Comparison of ENCODE assay signal across 22 cellular contexts in genomic region chr19:48484931-48485612, GRCh38. TPM values are rescaled to one million over a fixed set of nuclear protein-coding genes. Genes with fewer than 3 reads are reported as not detected.
DNase-seq lines count a peak whose midpoint lies in the region; ATAC-seq, FAIRE-seq and TF ChIP-seq lines count a peak whose summit lies in the region.
"Had no signal": no experiment of that assay in that cellular context is flagged by ENCODE, and none has a peak within 500 bp of the region (broad histone marks: within the 10 kb centered on the region; RNA-seq: fewer than 3 reads in every experiment).

No MANE protein-coding gene starts in this region.

- CTCF ChIA-PET in HepG2 (lab: Yijun Ruan, JAX; ENCODE audit: low intra/inter-chr PET ratio, low total read pairs): no interaction called here
- CTCF ChIA-PET in endothelial cell of umbilical vein (lab: Charles Lee): no interaction called here

- 90% methylated on average over 37 of the region's 37 CpGs for WGBS in HepG2 (ENCODE audit: low lambda C conversion rate)
- WGBS in right lobe of liver (ENCODE audit: insufficient coverage, low coverage, low lambda C conversion rate, missing lambda C conversion rate): 60% methylated on average over 19 of the region's 37 CpGs

- no peak overlapping the region for H3K4me2 ChIP-seq in HepG2 (ENCODE audit: low read depth, low read length)
- no peak overlapping the region for H3K4me2 ChIP-seq in endothelial cell of umbilical vein (ENCODE audit: insufficient read depth, low read length)
- H3K4me2 ChIP-seq: PC-9 had no signal

- H3K9ac ChIP-seq in HepG2 (ENCODE audit: insufficient read depth, low read depth, low read length) (no peak overlapping the region), endothelial cell of umbilical vein (replicated peaks; ENCODE audit: extremely low read depth, insufficient read depth, low read length) (no peak overlapping the region)

- POLR2A ChIA-PET in HepG2 (lab: Yijun Ruan, JAX) (no interaction called here), endothelial cell of umbilical vein (lab: Charles Lee) (no interaction called here)

- peaks cover 32% of the 10 kb centered on the region for H3K4me1 ChIP-seq in HepG2 (ENCODE audit: insufficient read depth, low read length)
- peaks cover 0 to 7% (median 1%) of the 10 kb centered on the region in 4 donors for H3K4me1 ChIP-seq in right lobe of liver
- H3K4me1 ChIP-seq in endothelial cell of umbilical vein (ENCODE audit: control insufficient read depth, extremely low read depth, insufficient read depth, low read length): peaks cover 27% of the 10 kb centered on the region

- no peak for TF ChIP-seq RAD21 in HepG2 (CRISPR knock-in tag; IDR thresholded peaks at IDR 0.05)

- DNase-seq in HepG2 (ENCODE audit: low spot score) (no peak), right lobe of liver (no peak), NCI-H2171 treated with DMSO at 0.1 percent for 48 hours (lab: John Stamatoyannopoulos, UW) (peak; percentile 39), endothelial cell of umbilical vein (ENCODE audit: low read depth, low spot score) (no peak), retina (peak; percentile 54), NAMALWA (ENCODE audit: low spot score) (no peak), glomerular visceral epithelial cell (ENCODE audit: extremely low spot score) (no peak), GF-D8 (lab: John Stamatoyannopoulos, UW) (no peak)
- DNase-seq: CD8-positive, alpha-beta memory T cell; EL; H9; MM.1S; NCI-H1092; NCI-H1436; NCI-H1930; NCI-H526; PC-9; RPMI8226; SJCRH30; T-cell had no signal

- no peak for FAIRE-seq in HepG2 (lab: Jason Lieb, UNC)
- no peak for FAIRE-seq in endothelial cell of umbilical vein (lab: Jason Lieb, UNC)
- FAIRE-seq: GM19239 had no signal

- no peak for TF ChIP-seq CTCF in HepG2 (CRISPR knock-in tag; IDR thresholded peaks at IDR 0.05)
- TF ChIP-seq CTCF in right lobe of liver (IDR thresholded peaks at IDR 0.05): no peak
- TF ChIP-seq CTCF in endothelial cell of umbilical vein (IDR thresholded peaks at IDR 0.05; ENCODE audit: extremely low read depth in 1 of 2, insufficient read depth in 1 of 2, low read depth in 1 of 2, low read length in 2 of 2): no peak

- H3K79me2 ChIP-seq in HepG2 (ENCODE audit: insufficient read depth, low read length) (no peaks in the 10 kb centered on the region), endothelial cell of umbilical vein (ENCODE audit: control insufficient read depth, insufficient read depth, low read length) (no peaks in the 10 kb centered on the region)

- ATAC-seq in HepG2 (no peak), right lobe of liver (no peak)
- ATAC-seq: T-cell had no signal

- H3K9me3 ChIP-seq in HepG2 (ENCODE audit: low read length) (no peaks in the 10 kb centered on the region), right lobe of liver (no peaks in the 10 kb centered on the region), endothelial cell of umbilical vein (replicated peaks; ENCODE audit: control insufficient read depth, insufficient read depth, low read length) (no peaks in the 10 kb centered on the region)
- H3K9me3 ChIP-seq: SJCRH30 had no signal

- no peaks in the 10 kb centered on the region for H3K36me3 ChIP-seq in HepG2 (replicated peaks in 1 of 2; ENCODE audit: control insufficient read depth in 1 of 2, insufficient read depth in 2 of 2, low read length in 2 of 2)
- H3K36me3 ChIP-seq in right lobe of liver: no peaks in the 10 kb centered on the region
- H3K36me3 ChIP-seq in endothelial cell of umbilical vein (ENCODE audit: control insufficient read depth in 2 of 2, extremely low read depth in 1 of 2, insufficient read depth in 2 of 2, low read length in 2 of 2): no peaks in the 10 kb centered on the region
- H3K36me3 ChIP-seq: SJCRH30 had no signal

- H3K27ac ChIP-seq in HepG2 (ENCODE audit: extremely low read length, insufficient read depth, low read length): no peak overlapping the region
- H3K27ac ChIP-seq in right lobe of liver: no peak overlapping the region
- H3K27ac ChIP-seq in endothelial cell of umbilical vein (ENCODE audit: insufficient read depth, low read depth, low read length): no peak overlapping the region
- H3K27ac ChIP-seq: C4-2B, SJCRH30 had no signal

- in situ Hi-C loops in HepG2 (cut with HindIII; ENCODE audit: extremely low pct_ligation_motif_present, low pct_unique_long_range_greater_than_20kb): no loop called here

- H3K4me3 ChIP-seq in HepG2 (replicated peaks in 1 of 3; ENCODE audit: insufficient read depth in 1 of 3, low read depth in 2 of 3, low read length in 3 of 3) (no peak overlapping the region), right lobe of liver (no peak overlapping the region), endothelial cell of umbilical vein (replicated peaks in 1 of 3; ENCODE audit: insufficient read depth in 1 of 3, low read depth in 1 of 3, low read length in 3 of 3) (no peak overlapping the region)
- H3K4me3 ChIP-seq: PC-9, SJCRH30 had no signal

- no peak overlapping the region for H2AFZ ChIP-seq in HepG2 (ENCODE audit: low read length)
- H2AFZ ChIP-seq in endothelial cell of umbilical vein (ENCODE audit: low read depth, low read length): no peak overlapping the region
- H2AFZ ChIP-seq: PC-9 had no signal

- no TSS peak for BruUV-seq in HepG2 (replicated peaks; lab: Mats Ljungman, UMichigan)
- BruUV-seq in endothelial cell of umbilical vein (replicated peaks; lab: Mats Ljungman, UMichigan): no TSS peak

- dilution Hi-C loops in endothelial cell of umbilical vein (cut with MboI; ENCODE audit: extremely low pct_ligation_motif_present, low sequenced_read_pairs): no loop called here

- H4K20me1 ChIP-seq in HepG2 (ENCODE audit: insufficient read depth, low read length): no peaks in the 10 kb centered on the region
- no peaks in the 10 kb centered on the region for H4K20me1 ChIP-seq in endothelial cell of umbilical vein (replicated peaks; ENCODE audit: control insufficient read depth, extremely low read depth, insufficient read depth, low read length)

- TF ChIP-seq EP300 in HepG2 (IDR thresholded peaks at IDR 0.05; ENCODE audit: low read depth in 2 of 2, low read length in 2 of 2) (no peak), HepG2 (CRISPR knock-in tag; IDR thresholded peaks at IDR 0.05; ENCODE audit: borderline replicate concordance) (no peak)

- TF ChIP-seq POLR2A in HepG2 (IDR thresholded peaks at IDR 0.05; ENCODE audit: insufficient read depth in 1 of 2, low read depth in 2 of 2, low read length in 2 of 2) (no peak), right lobe of liver (IDR thresholded peaks at IDR 0.05) (no peak), endothelial cell of umbilical vein (IDR thresholded peaks at IDR 0.05; ENCODE audit: low read depth, low read length) (peak; percentile 20)

- no peaks in the 10 kb centered on the region for H3K27me3 ChIP-seq in HepG2 (ENCODE audit: control insufficient read depth in 1 of 2, insufficient read depth in 2 of 2, low read length in 2 of 2)
- no peaks in the 10 kb centered on the region for H3K27me3 ChIP-seq in right lobe of liver
- H3K27me3 ChIP-seq in endothelial cell of umbilical vein (ENCODE audit: control insufficient read depth in 2 of 2, insufficient read depth in 2 of 2, low read length in 2 of 2): no peaks in the 10 kb centered on the region

- intact Hi-C loops in HepG2 (cut with micrococcal nuclease; ENCODE audit: unreplicated experiment): no loop called here
- intact Hi-C loops in right lobe of liver (cut with DNase I): no loop called here
- intact Hi-C loops in endothelial cell of umbilical vein (cut with micrococcal nuclease): loop anchor here (5.0 kb wide), 1 partner anchor 88 kb away; no protein-coding TSS in a partner anchor

- H3K9me1 ChIP-seq in endothelial cell of umbilical vein (replicated peaks; ENCODE audit: control insufficient read depth, extremely low read depth, insufficient read depth, low read length): no peaks in the 10 kb centered on the region

RNA-seq across cellular contexts. Expression of gene CYTH2, which starts 15.9 kb away (rescaled TPM):
- total RNA-seq in HepG2 (2016; rRNA removed; fragmentation: Illumina TruSeq; extraction: Trizol): 9.6 and 16.5 TPM in 2 replicates
- total RNA-seq in HepG2 (2016; cell fraction: cytosol; rRNA removed; fragmentation: Illumina TruSeq; extraction: Trizol; ENCODE audit: low read depth): 2.8 and 3.0 TPM in 2 replicates
- total RNA-seq in HepG2 (2016; cell fraction: insoluble cytoplasmic fraction; rRNA removed; fragmentation: Illumina TruSeq; extraction: Trizol): 8.4 and 15.9 TPM in 2 replicates
- 4.9 and 7.0 TPM in 2 replicates for total RNA-seq in HepG2 (2016; cell fraction: membrane; rRNA removed; fragmentation: Illumina TruSeq; extraction: Trizol)
- total RNA-seq in HepG2 (2016; cell fraction: nucleus; rRNA removed; fragmentation: Illumina TruSeq; extraction: Trizol): 16.4 and 17.2 TPM in 2 replicates
- polyA plus RNA-seq in HepG2 (2011; rRNA removed): 39.3 and 48.3 TPM in 2 replicates
- polyA plus RNA-seq in HepG2 (2011; cell fraction: cytosol; rRNA removed): 18.2 and 20.7 TPM in 2 replicates
- polyA plus RNA-seq in HepG2 (2011; cell fraction: nucleus; rRNA removed): 185 and 188 TPM in 2 replicates
- polyA plus RNA-seq in HepG2 (2012): 26.4 and 29.2 TPM in 2 replicates
- polyA plus RNA-seq in HepG2 (2016; cell fraction: cytosol; fragmentation: Illumina TruSeq; extraction: Trizol; ENCODE audit: low read depth): 3.2 and 3.5 TPM in 2 replicates
- polyA plus RNA-seq in HepG2 (2016; cell fraction: insoluble cytoplasmic fraction; fragmentation: Illumina TruSeq; extraction: Trizol; ENCODE audit: low read depth): 14.6 and 14.8 TPM in 2 replicates
- 6.2 and 6.8 TPM in 2 replicates for polyA plus RNA-seq in HepG2 (2016; cell fraction: membrane; fragmentation: Illumina TruSeq; extraction: Trizol; ENCODE audit: low read depth)
- polyA plus RNA-seq in HepG2 (2016; cell fraction: nucleus; fragmentation: Illumina TruSeq; extraction: Trizol; ENCODE audit: insufficient read depth, low read depth): 61.4 and 71.7 TPM in 2 replicates
- polyA minus RNA-seq in HepG2 (2011; rRNA and poly(A)+ RNA removed; ENCODE audit: low replicate concordance): 37.0 and 50.0 TPM in 2 replicates
- polyA minus RNA-seq in HepG2 (2011; cell fraction: cytosol; rRNA and poly(A)+ RNA removed): 7.5 and 8.4 TPM in 2 replicates
- 37.6 and 43.0 TPM in 2 replicates for polyA minus RNA-seq in HepG2 (2011; cell fraction: nucleus; rRNA and poly(A)+ RNA removed)
- 10 to 100 TPM in 5 of 6 experiments, 1 to 10 TPM in 1; 7.7 to 22.7 (median 13.5) TPM for total RNA-seq in right lobe of liver
- total RNA-seq in endothelial cell of umbilical vein: 119 and 125 TPM in 2 replicates
- 98.4 and 98.6 TPM in 2 replicates for polyA plus RNA-seq in endothelial cell of umbilical vein
- 91.8 and 108 TPM in 2 replicates for polyA plus RNA-seq in endothelial cell of umbilical vein (2011; cell fraction: cytosol; rRNA removed)
- 309 and 317 TPM in 2 replicates for polyA plus RNA-seq in endothelial cell of umbilical vein (2011; cell fraction: nucleus; rRNA removed)
- polyA plus RNA-seq in endothelial cell of umbilical vein (2012): 61.0 and 67.4 TPM in 2 replicates
- polyA minus RNA-seq in endothelial cell of umbilical vein: 85.6 and 95.7 TPM in 2 replicates
- 14.1 TPM for polyA minus RNA-seq in endothelial cell of umbilical vein (2011; cell fraction: cytosol; rRNA and poly(A)+ RNA removed)
- polyA minus RNA-seq in endothelial cell of umbilical vein (2011; cell fraction: nucleus; rRNA and poly(A)+ RNA removed): 109 and 123 TPM in 2 replicates

RNA-seq across cellular contexts. Expression of gene LMTK3, which starts 26.6 kb away (rescaled TPM):
- 0.22 and 0.29 TPM in 2 replicates for total RNA-seq in HepG2 (2016; rRNA removed; fragmentation: Illumina TruSeq; extraction: Trizol)
- 0.10 and 0.18 TPM in 2 replicates for total RNA-seq in HepG2 (2016; cell fraction: cytosol; rRNA removed; fragmentation: Illumina TruSeq; extraction: Trizol; ENCODE audit: low read depth)
- 0.27 and 0.45 TPM in 2 replicates for total RNA-seq in HepG2 (2016; cell fraction: insoluble cytoplasmic fraction; rRNA removed; fragmentation: Illumina TruSeq; extraction: Trizol)
- total RNA-seq in HepG2 (2016; cell fraction: membrane; rRNA removed; fragmentation: Illumina TruSeq; extraction: Trizol): 0.09 and 0.21 TPM in 2 replicates
- total RNA-seq in HepG2 (2016; cell fraction: nucleus; rRNA removed; fragmentation: Illumina TruSeq; extraction: Trizol): 0.38 and 0.47 TPM in 2 replicates
- 0.18 and 0.30 TPM in 2 replicates for polyA plus RNA-seq in HepG2 (2011; rRNA removed)
- polyA plus RNA-seq in HepG2 (2011; cell fraction: cytosol; rRNA removed): 0.10 and 0.19 TPM in 2 replicates
- polyA plus RNA-seq in HepG2 (2011; cell fraction: nucleus; rRNA removed): 1.7 and 2.2 TPM in 2 replicates
- 1.6 and 2.0 TPM in 2 replicates for polyA plus RNA-seq in HepG2 (2012)
- 0.05 and 0.07 TPM in 2 replicates for polyA plus RNA-seq in HepG2 (2016; cell fraction: cytosol; fragmentation: Illumina TruSeq; extraction: Trizol; ENCODE audit: low read depth)
- 0.45 and 0.47 TPM in 2 replicates for polyA plus RNA-seq in HepG2 (2016; cell fraction: insoluble cytoplasmic fraction; fragmentation: Illumina TruSeq; extraction: Trizol; ENCODE audit: low read depth)
- 0.09 and 0.14 TPM in 2 replicates for polyA plus RNA-seq in HepG2 (2016; cell fraction: membrane; fragmentation: Illumina TruSeq; extraction: Trizol; ENCODE audit: low read depth)
- polyA plus RNA-seq in HepG2 (2016; cell fraction: nucleus; fragmentation: Illumina TruSeq; extraction: Trizol; ENCODE audit: insufficient read depth, low read depth): 1.5 and 1.6 TPM in 2 replicates
- polyA minus RNA-seq in HepG2 (2011; rRNA and poly(A)+ RNA removed; ENCODE audit: low replicate concordance): 0.16 and 0.23 TPM in 2 replicates
- polyA minus RNA-seq in HepG2 (2011; cell fraction: cytosol; rRNA and poly(A)+ RNA removed): 0.18 and 0.69 TPM in 2 replicates
- polyA minus RNA-seq in HepG2 (2011; cell fraction: nucleus; rRNA and poly(A)+ RNA removed): 0.25 and 0.39 TPM in 2 replicates
- total RNA-seq in right lobe of liver: under 1 TPM in 5 of 6 experiments, not detected in 1; 0.09 to 0.31 (median 0.12) TPM
- total RNA-seq in endothelial cell of umbilical vein: 0.11 TPM in 1 of 2 replicates, not detected in the other
- 0.05 and 0.14 TPM in 2 replicates for polyA plus RNA-seq in endothelial cell of umbilical vein
- polyA plus RNA-seq in endothelial cell of umbilical vein (2011; cell fraction: cytosol; rRNA removed): 0.01 TPM in 1 of 2 replicates, not detected in the other
- polyA plus RNA-seq in endothelial cell of umbilical vein (2011; cell fraction: nucleus; rRNA removed): 0.04 TPM in 1 of 2 replicates, not detected in the other
- polyA plus RNA-seq in endothelial cell of umbilical vein (2012): 0.16 and 0.35 TPM in 2 replicates
- polyA minus RNA-seq in endothelial cell of umbilical vein: not detected in 2 replicates
- polyA minus RNA-seq in endothelial cell of umbilical vein (2011; cell fraction: cytosol; rRNA and poly(A)+ RNA removed): 0.51 TPM
- 0.24 TPM in 1 of 2 replicates, not detected in the other for polyA minus RNA-seq in endothelial cell of umbilical vein (2011; cell fraction: nucleus; rRNA and poly(A)+ RNA removed)
- total RNA-seq: SJCRH30 had no signal
- polyA plus RNA-seq: CD8-positive, alpha-beta memory T cell had no signal

RNA-seq across cellular contexts. Expression of gene KCNJ14, which starts 29.7 kb away (rescaled TPM):
- total RNA-seq in HepG2 (2016; rRNA removed; fragmentation: Illumina TruSeq; extraction: Trizol): 0.17 and 0.20 TPM in 2 replicates
- 0.09 TPM in 1 of 2 replicates, not detected in the other for total RNA-seq in HepG2 (2016; cell fraction: cytosol; rRNA removed; fragmentation: Illumina TruSeq; extraction: Trizol; ENCODE audit: low read depth)
- total RNA-seq in HepG2 (2016; cell fraction: insoluble cytoplasmic fraction; rRNA removed; fragmentation: Illumina TruSeq; extraction: Trizol): 0.15 and 0.19 TPM in 2 replicates
- total RNA-seq in HepG2 (2016; cell fraction: membrane; rRNA removed; fragmentation: Illumina TruSeq; extraction: Trizol): 0.10 and 0.15 TPM in 2 replicates
- 0.25 and 0.43 TPM in 2 replicates for total RNA-seq in HepG2 (2016; cell fraction: nucleus; rRNA removed; fragmentation: Illumina TruSeq; extraction: Trizol)
- 0.46 and 0.51 TPM in 2 replicates for polyA plus RNA-seq in HepG2 (2011; rRNA removed)
- 0.14 and 0.17 TPM in 2 replicates for polyA plus RNA-seq in HepG2 (2011; cell fraction: cytosol; rRNA removed)
- polyA plus RNA-seq in HepG2 (2011; cell fraction: nucleus; rRNA removed): 3.1 and 3.8 TPM in 2 replicates
- polyA plus RNA-seq in HepG2 (2012): 0.72 and 0.89 TPM in 2 replicates
- polyA plus RNA-seq in HepG2 (2016; cell fraction: cytosol; fragmentation: Illumina TruSeq; extraction: Trizol; ENCODE audit: low read depth): 0.03 TPM in 1 of 2 replicates, not detected in the other
- polyA plus RNA-seq in HepG2 (2016; cell fraction: insoluble cytoplasmic fraction; fragmentation: Illumina TruSeq; extraction: Trizol; ENCODE audit: low read depth): 0.05 and 0.12 TPM in 2 replicates
- 0.11 TPM in 1 of 2 replicates, not detected in the other for polyA plus RNA-seq in HepG2 (2016; cell fraction: membrane; fragmentation: Illumina TruSeq; extraction: Trizol; ENCODE audit: low read depth)
- 0.65 and 0.97 TPM in 2 replicates for polyA plus RNA-seq in HepG2 (2016; cell fraction: nucleus; fragmentation: Illumina TruSeq; extraction: Trizol; ENCODE audit: insufficient read depth, low read depth)
- polyA minus RNA-seq in HepG2 (2011; rRNA and poly(A)+ RNA removed; ENCODE audit: low replicate concordance): 3.6 TPM in 2 replicates
- polyA minus RNA-seq in HepG2 (2011; cell fraction: cytosol; rRNA and poly(A)+ RNA removed): 0.20 and 0.35 TPM in 2 replicates
- 2.0 and 2.4 TPM in 2 replicates for polyA minus RNA-seq in HepG2 (2011; cell fraction: nucleus; rRNA and poly(A)+ RNA removed)
- under 1 TPM; 0.22 to 0.44 (median 0.31) TPM for total RNA-seq in right lobe of liver
- 0.92 and 1.4 TPM in 2 replicates for total RNA-seq in endothelial cell of umbilical vein
- 0.26 and 0.32 TPM in 2 replicates for polyA plus RNA-seq in endothelial cell of umbilical vein
- polyA plus RNA-seq in endothelial cell of umbilical vein (2011; cell fraction: cytosol; rRNA removed): 0.20 and 0.22 TPM in 2 replicates
- polyA plus RNA-seq in endothelial cell of umbilical vein (2011; cell fraction: nucleus; rRNA removed): 1.5 and 1.7 TPM in 2 replicates
- 0.27 and 0.33 TPM in 2 replicates for polyA plus RNA-seq in endothelial cell of umbilical vein (2012)
- 0.62 and 0.80 TPM in 2 replicates for polyA minus RNA-seq in endothelial cell of umbilical vein
- 1.7 TPM for polyA minus RNA-seq in endothelial cell of umbilical vein (2011; cell fraction: cytosol; rRNA and poly(A)+ RNA removed)
- 1.3 and 1.7 TPM in 2 replicates for polyA minus RNA-seq in endothelial cell of umbilical vein (2011; cell fraction: nucleus; rRNA and poly(A)+ RNA removed)

RNA-seq across cellular contexts. Expression of gene GRWD1, which starts 39.3 kb away (rescaled TPM):
- total RNA-seq in HepG2 (2016; rRNA removed; fragmentation: Illumina TruSeq; extraction: Trizol): 46.6 and 52.3 TPM in 2 replicates
- 5.2 and 5.4 TPM in 2 replicates for total RNA-seq in HepG2 (2016; cell fraction: cytosol; rRNA removed; fragmentation: Illumina TruSeq; extraction: Trizol; ENCODE audit: low read depth)
- 41.4 and 47.5 TPM in 2 replicates for total RNA-seq in HepG2 (2016; cell fraction: insoluble cytoplasmic fraction; rRNA removed; fragmentation: Illumina TruSeq; extraction: Trizol)
- 11.1 and 15.5 TPM in 2 replicates for total RNA-seq in HepG2 (2016; cell fraction: membrane; rRNA removed; fragmentation: Illumina TruSeq; extraction: Trizol)
- total RNA-seq in HepG2 (2016; cell fraction: nucleus; rRNA removed; fragmentation: Illumina TruSeq; extraction: Trizol): 19.7 and 21.0 TPM in 2 replicates
- 10.8 and 13.4 TPM in 2 replicates for polyA plus RNA-seq in HepG2 (2011; rRNA removed)
- 10.4 and 13.0 TPM in 2 replicates for polyA plus RNA-seq in HepG2 (2011; cell fraction: cytosol; rRNA removed)
- 13.4 and 14.2 TPM in 2 replicates for polyA plus RNA-seq in HepG2 (2011; cell fraction: nucleus; rRNA removed)
- polyA plus RNA-seq in HepG2 (2012): 13.3 and 14.3 TPM in 2 replicates
- polyA plus RNA-seq in HepG2 (2016; cell fraction: cytosol; fragmentation: Illumina TruSeq; extraction: Trizol; ENCODE audit: low read depth): 4.1 and 4.4 TPM in 2 replicates
- 36.7 and 46.2 TPM in 2 replicates for polyA plus RNA-seq in HepG2 (2016; cell fraction: insoluble cytoplasmic fraction; fragmentation: Illumina TruSeq; extraction: Trizol; ENCODE audit: low read depth)
- polyA plus RNA-seq in HepG2 (2016; cell fraction: membrane; fragmentation: Illumina TruSeq; extraction: Trizol; ENCODE audit: low read depth): 5.9 and 7.9 TPM in 2 replicates
- polyA plus RNA-seq in HepG2 (2016; cell fraction: nucleus; fragmentation: Illumina TruSeq; extraction: Trizol; ENCODE audit: insufficient read depth, low read depth): 23.1 and 26.5 TPM in 2 replicates
- 25.6 and 30.2 TPM in 2 replicates for polyA minus RNA-seq in HepG2 (2011; rRNA and poly(A)+ RNA removed; ENCODE audit: low replicate concordance)
- polyA minus RNA-seq in HepG2 (2011; cell fraction: cytosol; rRNA and poly(A)+ RNA removed): 12.1 and 17.9 TPM in 2 replicates
- 13.7 and 20.3 TPM in 2 replicates for polyA minus RNA-seq in HepG2 (2011; cell fraction: nucleus; rRNA and poly(A)+ RNA removed)
- total RNA-seq in right lobe of liver: 10 to 100 TPM; 14.7 to 31.0 (median 17.6) TPM
- 52.7 and 52.8 TPM in 2 replicates for total RNA-seq in endothelial cell of umbilical vein
- 26.3 and 26.8 TPM in 2 replicates for polyA plus RNA-seq in endothelial cell of umbilical vein
- 24.3 and 29.0 TPM in 2 replicates for polyA plus RNA-seq in endothelial cell of umbilical vein (2011; cell fraction: cytosol; rRNA removed)
- polyA plus RNA-seq in endothelial cell of umbilical vein (2011; cell fraction: nucleus; rRNA removed): 18.1 and 25.8 TPM in 2 replicates
- 30.6 and 31.3 TPM in 2 replicates for polyA plus RNA-seq in endothelial cell of umbilical vein (2012)
- polyA minus RNA-seq in endothelial cell of umbilical vein: 12.5 and 21.5 TPM in 2 replicates
- 36.8 TPM for polyA minus RNA-seq in endothelial cell of umbilical vein (2011; cell fraction: cytosol; rRNA and poly(A)+ RNA removed)
- 9.3 and 11.5 TPM in 2 replicates for polyA minus RNA-seq in endothelial cell of umbilical vein (2011; cell fraction: nucleus; rRNA and poly(A)+ RNA removed)

Comparison
In these comparisons a context has a peak if more than half of its experiments do, and no peak if none do; other contexts are left out.
1. DNase-seq: peak in NCI-H2171 treated with DMSO at 0.1 percent for 48 hours (single experiment) and retina (single experiment); none in HepG2 (single experiment), right lobe of liver (0 of 3), endothelial cell of umbilical vein (single experiment), NAMALWA (single experiment), glomerular visceral epithelial cell (single experiment) and GF-D8 (single experiment).